In genomic region chr19:18304496-18305312, GRCh38 we compare ENCODE assay signal across 1 cellular context.
TF ChIP-seq lines count a peak whose summit lies in the region.

No MANE protein-coding gene starts in this region.

TF ChIP-seq in HepG2, 621 proteins besides CTCF, POLR2A, EP300 and RAD21 (continued from another document and continues in another):
- peak; percentile 52; the same call in 1 of the 2 replicates for TF ChIP-seq ZBTB46 (CRISPR knock-in tag; IDR thresholded peaks at IDR 0.05; ENCODE audit: borderline replicate concordance)
- peak; percentile 78 for TF ChIP-seq ETV5 (CRISPR knock-in tag; IDR thresholded peaks at IDR 0.05; ENCODE audit: borderline replicate concordance)
- TF ChIP-seq ZBTB39 (CRISPR knock-in tag; IDR thresholded peaks at IDR 0.05): no peak
- no peak for TF ChIP-seq ZNF572 (CRISPR knock-in tag; IDR thresholded peaks at IDR 0.05)
- TF ChIP-seq DR1 (CRISPR knock-in tag; IDR thresholded peaks at IDR 0.05): no peak
- no peak for TF ChIP-seq KAT7 (CRISPR knock-in tag; IDR thresholded peaks at IDR 0.05; ENCODE audit: borderline replicate concordance)
- TF ChIP-seq GTF3A (CRISPR knock-in tag; conservative IDR thresholded peaks at IDR 0.05): peak; percentile 76; the same call in 1 of the 2 replicates
- TF ChIP-seq HOXA3 (CRISPR knock-in tag; IDR thresholded peaks at IDR 0.05): peak; percentile 60
- peak; percentile 53; the same call in 1 of the 2 replicates for TF ChIP-seq SP5 (CRISPR knock-in tag; IDR thresholded peaks at IDR 0.05; ENCODE audit: borderline replicate concordance, low read depth)
- TF ChIP-seq HNF1B (CRISPR knock-in tag; IDR thresholded peaks at IDR 0.05): peak; percentile 71; the same call in 1 of the 2 replicates
- TF ChIP-seq ZNF564 (CRISPR knock-in tag; IDR thresholded peaks at IDR 0.05): peak; percentile 84
- no peak for TF ChIP-seq SYNCRIP (IDR thresholded peaks at IDR 0.05; ENCODE audit: insufficient read depth, low read depth, low read length)
- no peak for TF ChIP-seq TBP (CRISPR knock-in tag; IDR thresholded peaks at IDR 0.05)
- TF ChIP-seq U2AF1 (optimal IDR thresholded peaks at IDR 0.05; ENCODE audit: low read depth, low read length): no peak
- TF ChIP-seq HOXA7 (CRISPR knock-in tag; IDR thresholded peaks at IDR 0.05): no peak
- TF ChIP-seq BCL3 (CRISPR knock-in tag; IDR thresholded peaks at IDR 0.05): peak; percentile 20; the same call in 1 of the 2 replicates
- peak; percentile 60; the same call in 1 of the 2 replicates for TF ChIP-seq NR2C2 (CRISPR knock-in tag; IDR thresholded peaks at IDR 0.05; ENCODE audit: borderline replicate concordance)
- TF ChIP-seq, protein P1, sequence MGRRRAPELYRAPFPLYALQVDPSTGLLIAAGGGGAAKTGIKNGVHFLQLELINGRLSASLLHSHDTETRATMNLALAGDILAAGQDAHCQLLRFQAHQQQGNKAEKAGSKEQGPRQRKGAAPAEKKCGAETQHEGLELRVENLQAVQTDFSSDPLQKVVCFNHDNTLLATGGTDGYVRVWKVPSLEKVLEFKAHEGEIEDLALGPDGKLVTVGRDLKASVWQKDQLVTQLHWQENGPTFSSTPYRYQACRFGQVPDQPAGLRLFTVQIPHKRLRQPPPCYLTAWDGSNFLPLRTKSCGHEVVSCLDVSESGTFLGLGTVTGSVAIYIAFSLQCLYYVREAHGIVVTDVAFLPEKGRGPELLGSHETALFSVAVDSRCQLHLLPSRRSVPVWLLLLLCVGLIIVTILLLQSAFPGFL (CRISPR knock-in tag; IDR thresholded peaks at IDR 0.05): no peak
- TF ChIP-seq RFXANK (CRISPR knock-in tag; IDR thresholded peaks at IDR 0.05): no peak
- 0 out of 2 replicates have a peak, but pooled peaks have one; percentile 72 for TF ChIP-seq ZBTB8A (CRISPR knock-in tag; IDR thresholded peaks at IDR 0.05; ENCODE audit: borderline replicate concordance, low read depth)
- TF ChIP-seq ZNF598 (CRISPR knock-in tag; IDR thresholded peaks at IDR 0.05; ENCODE audit: borderline replicate concordance): peak; percentile 71; the same call in 1 of the 2 replicates
- TF ChIP-seq ZNF432 (CRISPR knock-in tag; IDR thresholded peaks at IDR 0.05; ENCODE audit: borderline replicate concordance): no peak
- TF ChIP-seq ZNF558 (CRISPR knock-in tag; IDR thresholded peaks at IDR 0.05; ENCODE audit: borderline replicate concordance): 0 out of 2 replicates have a peak, but pooled peaks have one; percentile 51
- TF ChIP-seq ZNF614 (CRISPR knock-in tag; IDR thresholded peaks at IDR 0.05; ENCODE audit: borderline replicate concordance): no peak
- TF ChIP-seq MAFG (CRISPR knock-in tag; IDR thresholded peaks at IDR 0.05): no peak
- TF ChIP-seq, protein P2, sequence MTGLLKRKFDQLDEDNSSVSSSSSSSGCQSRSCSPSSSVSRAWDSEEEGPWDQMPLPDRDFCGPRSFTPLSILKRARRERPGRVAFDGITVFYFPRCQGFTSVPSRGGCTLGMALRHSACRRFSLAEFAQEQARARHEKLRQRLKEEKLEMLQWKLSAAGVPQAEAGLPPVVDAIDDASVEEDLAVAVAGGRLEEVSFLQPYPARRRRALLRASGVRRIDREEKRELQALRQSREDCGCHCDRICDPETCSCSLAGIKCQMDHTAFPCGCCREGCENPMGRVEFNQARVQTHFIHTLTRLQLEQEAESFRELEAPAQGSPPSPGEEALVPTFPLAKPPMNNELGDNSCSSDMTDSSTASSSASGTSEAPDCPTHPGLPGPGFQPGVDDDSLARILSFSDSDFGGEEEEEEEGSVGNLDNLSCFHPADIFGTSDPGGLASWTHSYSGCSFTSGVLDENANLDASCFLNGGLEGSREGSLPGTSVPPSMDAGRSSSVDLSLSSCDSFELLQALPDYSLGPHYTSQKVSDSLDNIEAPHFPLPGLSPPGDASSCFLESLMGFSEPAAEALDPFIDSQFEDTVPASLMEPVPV (CRISPR knock-in tag; IDR thresholded peaks at IDR 0.05): peak; percentile 88
- no peak for TF ChIP-seq SIN3B (IDR thresholded peaks at IDR 0.05; ENCODE audit: low read length)
- TF ChIP-seq ZNF615 (CRISPR knock-in tag; IDR thresholded peaks at IDR 0.05; ENCODE audit: borderline replicate concordance): no peak
- TF ChIP-seq PITX1 (CRISPR knock-in tag; IDR thresholded peaks at IDR 0.05): peak; percentile 83
- peak; percentile 83 for TF ChIP-seq ZMAT3 (CRISPR knock-in tag; conservative IDR thresholded peaks at IDR 0.05)
- TF ChIP-seq JUNB (CRISPR knock-in tag; IDR thresholded peaks at IDR 0.05; ENCODE audit: borderline replicate concordance): peak; percentile 46; the same call in 1 of the 2 replicates
- TF ChIP-seq KDM5A (IDR thresholded peaks at IDR 0.05; ENCODE audit: borderline replicate concordance, low read length): no peak
- TF ChIP-seq FIP1L1 (IDR thresholded peaks at IDR 0.05; ENCODE audit: borderline replicate concordance, insufficient read depth, low read depth, low read length): no peak
- TF ChIP-seq ZNF672 (CRISPR knock-in tag; IDR thresholded peaks at IDR 0.05): no peak; the same call in 1 of the 2 replicates
- no peak for TF ChIP-seq NFE2L1 (CRISPR knock-in tag; IDR thresholded peaks at IDR 0.05; ENCODE audit: borderline replicate concordance)
- peak; percentile 65; the same call in 1 of the 3 replicates for TF ChIP-seq MXI1 (IDR thresholded peaks at IDR 0.05; ENCODE audit: borderline replicate concordance, low read depth, low read length)
- no peak for TF ChIP-seq RAD51 (IDR thresholded peaks at IDR 0.05; ENCODE audit: borderline replicate concordance)
- TF ChIP-seq NFE2 (CRISPR knock-in tag; IDR thresholded peaks at IDR 0.05): no peak
- TF ChIP-seq NFE2L2 (IDR thresholded peaks at IDR 0.05; ENCODE audit: low read length): no peak
- TF ChIP-seq, protein P3, sequence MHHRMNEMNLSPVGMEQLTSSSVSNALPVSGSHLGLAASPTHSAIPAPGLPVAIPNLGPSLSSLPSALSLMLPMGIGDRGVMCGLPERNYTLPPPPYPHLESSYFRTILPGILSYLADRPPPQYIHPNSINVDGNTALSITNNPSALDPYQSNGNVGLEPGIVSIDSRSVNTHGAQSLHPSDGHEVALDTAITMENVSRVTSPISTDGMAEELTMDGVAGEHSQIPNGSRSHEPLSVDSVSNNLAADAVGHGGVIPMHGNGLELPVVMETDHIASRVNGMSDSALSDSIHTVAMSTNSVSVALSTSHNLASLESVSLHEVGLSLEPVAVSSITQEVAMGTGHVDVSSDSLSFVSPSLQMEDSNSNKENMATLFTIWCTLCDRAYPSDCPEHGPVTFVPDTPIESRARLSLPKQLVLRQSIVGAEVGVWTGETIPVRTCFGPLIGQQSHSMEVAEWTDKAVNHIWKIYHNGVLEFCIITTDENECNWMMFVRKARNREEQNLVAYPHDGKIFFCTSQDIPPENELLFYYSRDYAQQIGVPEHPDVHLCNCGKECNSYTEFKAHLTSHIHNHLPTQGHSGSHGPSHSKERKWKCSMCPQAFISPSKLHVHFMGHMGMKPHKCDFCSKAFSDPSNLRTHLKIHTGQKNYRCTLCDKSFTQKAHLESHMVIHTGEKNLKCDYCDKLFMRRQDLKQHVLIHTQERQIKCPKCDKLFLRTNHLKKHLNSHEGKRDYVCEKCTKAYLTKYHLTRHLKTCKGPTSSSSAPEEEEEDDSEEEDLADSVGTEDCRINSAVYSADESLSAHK (CRISPR knock-in tag; IDR thresholded peaks at IDR 0.05; ENCODE audit: borderline replicate concordance): no peak
- TF ChIP-seq ZSCAN25 (CRISPR knock-in tag; IDR thresholded peaks at IDR 0.05): peak; percentile 85
- peak; percentile 91 for TF ChIP-seq ZNF883 (CRISPR knock-in tag; IDR thresholded peaks at IDR 0.05; ENCODE audit: not compliant biosample characterization)
- no peak; the same call in 1 of the 2 replicates for TF ChIP-seq SIX1 (CRISPR knock-in tag; IDR thresholded peaks at IDR 0.05; ENCODE audit: borderline replicate concordance)
- no peak for TF ChIP-seq MAFK (conservative IDR thresholded peaks at IDR 0.05 in 1 of 2, IDR thresholded peaks at IDR 0.05 in 1 of 2; ENCODE audit: low read length in 2 of 2)
- TF ChIP-seq CBX1 (IDR thresholded peaks at IDR 0.05; ENCODE audit: low read depth): peak; percentile 52
- TF ChIP-seq ZNF720 (CRISPR knock-in tag; IDR thresholded peaks at IDR 0.05): no peak
- 0 out of 2 replicates have a peak, but pooled peaks have one; percentile 53 for TF ChIP-seq HINFP (CRISPR knock-in tag; IDR thresholded peaks at IDR 0.05; ENCODE audit: low read depth)
- no peak for TF ChIP-seq MLXIP (CRISPR knock-in tag; IDR thresholded peaks at IDR 0.05; ENCODE audit: borderline replicate concordance)
- TF ChIP-seq PRPF4 (IDR thresholded peaks at IDR 0.05; ENCODE audit: low read depth, low read length, poor library complexity, severe bottlenecking): peak; percentile 86
- no peak for TF ChIP-seq FOXK2 (IDR thresholded peaks at IDR 0.05)
- TF ChIP-seq PAX8 (CRISPR knock-in tag; IDR thresholded peaks at IDR 0.05; ENCODE audit: borderline replicate concordance): 0 out of 2 replicates have a peak, but pooled peaks have one; percentile 85
